ENCODE assay signal across 9 cellular contexts in the genomic region with DNA sequence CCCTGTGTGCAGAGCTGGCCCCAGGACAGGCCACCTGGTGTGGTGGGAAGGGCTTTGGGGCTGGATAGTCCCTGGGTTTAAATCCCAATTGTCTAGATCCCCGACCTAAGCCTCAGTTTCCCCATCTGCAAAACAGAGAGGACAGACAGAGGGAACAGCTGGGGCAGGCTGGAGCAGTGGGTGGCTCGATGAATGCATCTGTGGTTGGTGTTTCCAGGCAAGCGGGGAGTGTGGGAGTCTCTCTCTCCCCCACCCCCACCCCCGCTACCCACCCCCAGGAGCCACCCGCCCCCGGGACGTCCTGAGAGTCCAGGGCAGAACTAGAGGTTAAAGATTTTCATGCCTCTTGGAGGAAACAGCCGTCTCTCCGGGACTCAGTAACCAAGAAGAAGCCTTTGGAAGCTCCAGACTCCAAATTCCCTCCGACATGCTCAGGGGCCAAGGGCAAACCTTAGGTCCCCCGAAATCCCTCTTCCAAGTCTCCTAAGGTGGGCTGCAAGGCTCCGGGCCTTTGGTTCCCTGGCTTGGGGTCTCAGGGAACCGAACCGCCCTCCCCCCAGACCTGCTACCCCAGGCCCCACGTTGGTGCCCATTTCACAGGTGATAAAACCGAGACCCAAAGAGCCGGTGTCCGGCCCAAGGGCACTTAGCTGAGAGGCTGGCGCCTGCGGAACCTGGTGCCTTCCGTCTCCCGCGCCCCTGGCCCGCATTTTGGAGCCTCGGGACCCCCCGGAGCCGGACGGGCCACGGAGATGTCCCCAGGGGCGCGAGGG. TPM values are rescaled to one million over a fixed set of nuclear protein-coding genes. Genes with fewer than 3 reads are reported as not detected.
A peak's percentile ranks its signal among the peaks of the same experiment; 100 is the strongest.
DNase-seq lines count a peak whose midpoint lies in the region; ATAC-seq and TF ChIP-seq lines count a peak whose summit lies in the region.
"Had no signal": no experiment of that assay in that cellular context is flagged by ENCODE, and none has a peak within 500 bp of the region (broad histone marks: within the 10 kb centered on the region; RNA-seq: fewer than 3 reads in every experiment).

No MANE protein-coding gene starts in this region.

- no peak overlapping the region for H2BK12ac ChIP-seq in neuronal stem cell (ENCODE audit: low read length)

- peak overlapping the region; percentile 77 for H2AK5ac ChIP-seq in neuronal stem cell (ENCODE audit: low read depth, low read length)

- no peak for TF ChIP-seq CTCF in fibroblast of villous mesenchyme (IDR thresholded peaks at IDR 0.05; ENCODE audit: insufficient read depth, low read depth, low read length)

- H3K79me1 ChIP-seq in neuronal stem cell (ENCODE audit: low read depth, low read length) = no peaks in the 10 kb centered on the region

- no peak overlapping the region for H3K27ac ChIP-seq in ACC112 (ENCODE audit: low read depth, low read length)
- no peak overlapping the region for H3K27ac ChIP-seq in SJSA1
- no peak overlapping the region for H3K27ac ChIP-seq in neuronal stem cell (replicated peaks; ENCODE audit: low read length)

- no peaks in the 10 kb centered on the region for H3K36me3 Mint-ChIP-seq in activated T-helper 2 cell treated with anti-CD3 and anti-CD28 coated beads, Interferon-gamma antibody, Interleukin-2, Interleukin-4, amounts not matched to agents 10 μg/mL and 5 μg/mL and 100 μg/mL, durations not matched to agents 14 hours and 24 hours and 36 hours (ENCODE audit: low read depth)

- intact Hi-C loops in activated T-helper 2 cell treated with anti-CD3 and anti-CD28 coated beads, Interferon-gamma antibody, Interleukin-2, Interleukin-4, amounts not matched to agents 10 μg/mL and 5 μg/mL and 100 μg/mL, durations not matched to agents 14 hours and 24 hours and 36 hours (cut with micrococcal nuclease) = no loop called here

- H3K4me3 Mint-ChIP-seq in activated T-helper 2 cell treated with anti-CD3 and anti-CD28 coated beads, Interferon-gamma antibody, Interleukin-2, Interleukin-4, amounts not matched to agents 10 μg/mL and 5 μg/mL and 100 μg/mL, durations not matched to agents 14 hours and 24 hours and 36 hours (ENCODE audit: low read depth) = no peak overlapping the region

- DNase-seq in SJSA1 (ENCODE audit: low read depth in 1 of 2, low spot score in 2 of 2) (no peak), fibroblast of villous mesenchyme (ENCODE audit: low read depth) (no peak), neuronal stem cell (ENCODE audit: low spot score) (no peak)
- DNase-seq in activated T-helper 2 cell treated with anti-CD3 and anti-CD28 coated beads, Interferon-gamma antibody, Interleukin-2, Interleukin-4, amounts not matched to agents 10 μg/mL and 5 μg/mL and 100 μg/mL, durations not matched to agents 14 hours and 24 hours and 36 hours (ENCODE audit: low spot score) = no peak
- DNase-seq: activated T-cell treated with anti-CD3 and anti-CD28 coated beads, Interleukin-2, amount 50 U/mL, for 48 hours had no signal

- H3K18ac ChIP-seq in neuronal stem cell (ENCODE audit: low read length) = peak overlapping the region; percentile 86

- no peak overlapping the region for H2BK15ac ChIP-seq in neuronal stem cell (ENCODE audit: low read length)

- H3K4me1 ChIP-seq in ACC112 (ENCODE audit: control insufficient read depth, insufficient read depth, low read length, unreplicated experiment) (peaks cover 8% of the 10 kb centered on the region), SJSA1 (replicated peaks) (peaks cover 15% of the 10 kb centered on the region), neuronal stem cell (ENCODE audit: control insufficient read depth in 2 of 2, insufficient read depth in 1 of 2, low read depth in 1 of 2, low read length in 2 of 2) (no peaks in the 10 kb centered on the region)

- no peak overlapping the region for H4K91ac ChIP-seq in neuronal stem cell (ENCODE audit: low read depth, low read length, poor library complexity)

- H3K9me3 ChIP-seq in SJSA1 (replicated peaks) (0 out of 2 replicates have a peak, but pooled peaks cover 2% of the 10 kb centered on the region), neuronal stem cell (replicated peaks in 1 of 2; ENCODE audit: control insufficient read depth in 2 of 2, insufficient read depth in 1 of 2, low read depth in 1 of 2, low read length in 2 of 2) (no peaks in the 10 kb centered on the region)

- WGBS in neuronal stem cell (ENCODE audit: extremely low coverage in 2 of 2, insufficient read length in 2 of 2, insufficient replicate concordance in 1 of 2), 2 donors = no CpG with 5 or more reads among the region's 31 CpGs

- H4K8ac ChIP-seq in neuronal stem cell (ENCODE audit: low read depth, low read length) = no peak overlapping the region

- H2BK120ac ChIP-seq in neuronal stem cell (ENCODE audit: low read depth, low read length) = no peak overlapping the region

- H3K27ac Mint-ChIP-seq in activated T-helper 2 cell treated with anti-CD3 and anti-CD28 coated beads, Interferon-gamma antibody, Interleukin-2, Interleukin-4, amounts not matched to agents 10 μg/mL and 5 μg/mL and 100 μg/mL, durations not matched to agents 14 hours and 24 hours and 36 hours = no peak overlapping the region

- H3K27me3 ChIP-seq in ACC112 (ENCODE audit: insufficient read depth, low read length) (peaks cover 18% of the 10 kb centered on the region), SJSA1 (replicated peaks) (peaks cover 5% of the 10 kb centered on the region), neuronal stem cell (ENCODE audit: control insufficient read depth in 3 of 3, insufficient read depth in 3 of 3, low read depth in 1 of 3, low read length in 3 of 3) (peaks cover 0 to 43% (median 2%) of the 10 kb centered on the region in 3 experiments)

- H3K4me3 ChIP-seq in ACC112 (ENCODE audit: low read depth, low read length) (peak overlapping the region; percentile 76), SJSA1 (peak overlapping the region; percentile 39), fibroblast of villous mesenchyme (ENCODE audit: low read depth, low read length) (peak overlapping the region; percentile 64), neuronal stem cell (ENCODE audit: low read length in 2 of 2) (peak overlapping the region; percentile 34 to 79)

- H3K36me3 ChIP-seq in ACC112 (ENCODE audit: insufficient read depth, low read length) (no peaks in the 10 kb centered on the region), SJSA1 (no peaks in the 10 kb centered on the region), neuronal stem cell (replicated peaks in 1 of 2; ENCODE audit: control insufficient read depth in 2 of 2, insufficient read depth in 2 of 2, low read length in 2 of 2) (no peaks in the 10 kb centered on the region)

- no peak overlapping the region for H3K4ac ChIP-seq in neuronal stem cell (ENCODE audit: low read length)

- H3K9ac ChIP-seq in neuronal stem cell (ENCODE audit: low read depth, low read length, poor library complexity) = peak overlapping the region; percentile 7

- H3K23ac ChIP-seq in neuronal stem cell (ENCODE audit: low read depth, low read length, poor library complexity) = no peak overlapping the region

- no peaks in the 10 kb centered on the region for H3K79me2 ChIP-seq in ACC112 (ENCODE audit: control insufficient read depth, insufficient read depth, low read length, unreplicated experiment)

- H3K27me3 Mint-ChIP-seq in activated T-helper 2 cell treated with anti-CD3 and anti-CD28 coated beads, Interferon-gamma antibody, Interleukin-2, Interleukin-4, amounts not matched to agents 10 μg/mL and 5 μg/mL and 100 μg/mL, durations not matched to agents 14 hours and 24 hours and 36 hours (ENCODE audit: low read depth) = peaks cover 36% of the 10 kb centered on the region

- H3K4me2 ChIP-seq in neuronal stem cell (ENCODE audit: insufficient read depth, low read length, poor library complexity, severe bottlenecking) = peak overlapping the region; percentile 84

- no peak overlapping the region for H3K14ac ChIP-seq in neuronal stem cell (ENCODE audit: low read length)

- H3K4me1 Mint-ChIP-seq in activated T-helper 2 cell treated with anti-CD3 and anti-CD28 coated beads, Interferon-gamma antibody, Interleukin-2, Interleukin-4, amounts not matched to agents 10 μg/mL and 5 μg/mL and 100 μg/mL, durations not matched to agents 14 hours and 24 hours and 36 hours (ENCODE audit: low read depth) = peaks cover 2% of the 10 kb centered on the region

- H2BK5ac ChIP-seq in neuronal stem cell (ENCODE audit: low read length) = no peak overlapping the region

- H2AFZ ChIP-seq in ACC112 (ENCODE audit: low read length, unreplicated experiment) = no peak overlapping the region
- peak overlapping the region; percentile 90 for H2AFZ ChIP-seq in neuronal stem cell (ENCODE audit: low read length)

- no peaks in the 10 kb centered on the region for H3K9me3 Mint-ChIP-seq in activated T-helper 2 cell treated with anti-CD3 and anti-CD28 coated beads, Interferon-gamma antibody, Interleukin-2, Interleukin-4, amounts not matched to agents 10 μg/mL and 5 μg/mL and 100 μg/mL, durations not matched to agents 14 hours and 24 hours and 36 hours

- ATAC-seq in GM18519 (IDR thresholded peaks at IDR 0.05; ENCODE audit: low FRiP score, unreplicated experiment) (no peak), HG02763 (IDR thresholded peaks at IDR 0.05; ENCODE audit: unreplicated experiment) (no peak), HG02884 (IDR thresholded peaks at IDR 0.05; ENCODE audit: unreplicated experiment) (no peak)

RNA-seq across cellular contexts. Expression of a gene that starts 0.5 kb away (rescaled TPM):
- total RNA-seq in SJSA1 (2014; rRNA removed; shearing (Covaris generic)) = 0.16 TPM in 1 of 2 replicates, not detected in the other
- total RNA-seq in fibroblast of villous mesenchyme = 0.43 and 0.97 TPM in 2 replicates
- polyA plus RNA-seq in neuronal stem cell (2013, experiment 1 of 2) = 3.5 TPM
- polyA plus RNA-seq in neuronal stem cell (2013, experiment 2 of 2) = 3.6 TPM
- not detected in 2 replicates for total RNA-seq in activated T-helper 2 cell treated with anti-CD3 and anti-CD28 coated beads, Interferon-gamma antibody, Interleukin-2, Interleukin-4, amounts not matched to agents 10 μg/mL and 5 μg/mL and 100 μg/mL, durations not matched to agents 14 hours and 24 hours and 36 hours

RNA-seq across cellular contexts. Expression of a gene that starts 47.6 kb away (rescaled TPM):
- total RNA-seq in SJSA1 (2014; rRNA removed; shearing (Covaris generic)) = 30.5 and 55.2 TPM in 2 replicates
- 50.3 and 52.2 TPM in 2 replicates for total RNA-seq in fibroblast of villous mesenchyme
- polyA plus RNA-seq in neuronal stem cell (2013, experiment 1 of 2) = 23.7 TPM
- polyA plus RNA-seq in neuronal stem cell (2013, experiment 2 of 2) = 24.7 TPM
- total RNA-seq in activated T-helper 2 cell treated with anti-CD3 and anti-CD28 coated beads, Interferon-gamma antibody, Interleukin-2, Interleukin-4, amounts not matched to agents 10 μg/mL and 5 μg/mL and 100 μg/mL, durations not matched to agents 14 hours and 24 hours and 36 hours = 26.6 and 27.2 TPM in 2 replicates
